Comparison of ENCODE assay signal across 2 cellular contexts in genomic region chr7:149150981-149151380, GRCh38.
TF ChIP-seq lines count a peak whose summit lies in the region.

No MANE protein-coding gene starts in this region.

TF ChIP-seq in HCT116, 20 proteins besides CTCF, POLR2A, EP300 and RAD21:
- TF ChIP-seq CBX3 (IDR thresholded peaks at IDR 0.05; ENCODE audit: low read depth) (no peak), YY1 (IDR thresholded peaks at IDR 0.05; ENCODE audit: extremely low read depth, insufficient replicate concordance, low read depth, low read length) (no peak), REST (IDR thresholded peaks at IDR 0.05; ENCODE audit: low read depth) (no peak), ELF1 (IDR thresholded peaks at IDR 0.05; ENCODE audit: borderline replicate concordance, low read depth) (no peak), EZH2phosphoT487 (IDR thresholded peaks at IDR 0.05; ENCODE audit: borderline replicate concordance) (no peak), POLR2AphosphoS5 (IDR thresholded peaks at IDR 0.05; ENCODE audit: low read depth, low read length) (no peak), ATF3 (IDR thresholded peaks at IDR 0.05) (no peak), SRF (IDR thresholded peaks at IDR 0.05; ENCODE audit: low read depth) (no peak), MAX (IDR thresholded peaks at IDR 0.05) (no peak), TCF7L2 (IDR thresholded peaks at IDR 0.05; ENCODE audit: borderline replicate concordance, extremely low read depth, insufficient read depth, insufficient read length) (no peak)

TF ChIP-seq in GM12878, 131 proteins besides CTCF, POLR2A, EP300 and RAD21:
- TF ChIP-seq MAX (IDR thresholded peaks at IDR 0.05; ENCODE audit: low read depth, low read length) (no peak), BCL3 (IDR thresholded peaks at IDR 0.05; ENCODE audit: borderline replicate concordance, insufficient read depth, low read depth, low read length, poor library complexity, severe bottlenecking) (no peak), ZBTB33 (IDR thresholded peaks at IDR 0.05) (no peak), ZNF24 (IDR thresholded peaks at IDR 0.05) (no peak), MTA2 (IDR thresholded peaks at IDR 0.05; ENCODE audit: low read depth) (no peak), USF1 (IDR thresholded peaks at IDR 0.05; ENCODE audit: borderline replicate concordance, extremely low read length, insufficient read depth, low read depth, low read length) (no peak), SIN3A (IDR thresholded peaks at IDR 0.05; ENCODE audit: low read depth, low read length) (no peak), TCF12 (IDR thresholded peaks at IDR 0.05; ENCODE audit: low read depth, low read length) (no peak), ELK1 (IDR thresholded peaks at IDR 0.05; ENCODE audit: low read depth, low read length) (no peak)
